Comparison of ENCODE assay signal across 16 cellular contexts in genomic region chr1:88768816-88769215, GRCh38.
DNase-seq lines count a peak whose midpoint lies in the region; ATAC-seq, FAIRE-seq and TF ChIP-seq lines count a peak whose summit lies in the region.
"Had no signal": no experiment of that assay in that cellular context is flagged by ENCODE, and none has a peak within 500 bp of the region (broad histone marks: within the 10 kb centered on the region; RNA-seq: fewer than 3 reads in every experiment).

No MANE protein-coding gene starts in this region.

- H4K91ac ChIP-seq in H1 (replicated peaks; ENCODE audit: insufficient read length, low read length) = no peak overlapping the region

- H3K27me3 Mint-ChIP-seq in neural crest cell (ENCODE audit: low read depth) = no peaks in the 10 kb centered on the region
- H3K27me3 Mint-ChIP-seq: brain had no signal

- H3K4me3 ChIP-seq in H1 (ENCODE audit: extremely low read depth in 1 of 4, insufficient read depth in 2 of 4, low read depth in 3 of 4, low read length in 4 of 4) = no peak overlapping the region
- H3K4me3 ChIP-seq: esophagus squamous epithelium, uterus had no signal

- H3K27ac ChIP-seq in H1 (ENCODE audit: low read depth, low read length) = no peak overlapping the region
- H3K27ac ChIP-seq: uterus had no signal

- WGBS in H1 (ENCODE audit: extremely low coverage in 1 of 2, insufficient coverage in 1 of 2, insufficient read length in 1 of 2, insufficient replicate concordance in 2 of 2, low coverage in 1 of 2, low lambda C conversion rate in 2 of 2, missing lambda C conversion rate in 1 of 2), 2 experiments = 78% methylated on average over 5 of the region's 5 CpGs; no CpG with 5 or more reads in 1 of the 2 experiments

- H2AK5ac ChIP-seq in H1 (ENCODE audit: low read depth, low read length) = no peak overlapping the region

- H3K4me3 Mint-ChIP-seq in neural crest cell = no peak overlapping the region
- H3K4me3 Mint-ChIP-seq: brain, natural killer cell had no signal

- DNase-seq in Ammon's horn (ENCODE audit: low spot score) = peak; percentile 3
- no peak for DNase-seq in H54 (ENCODE audit: insufficient read length, low spot score)
- no peak for DNase-seq in H1 (ENCODE audit: low read depth in 1 of 2, low spot score in 2 of 2)
- DNase-seq in neural crest cell (ENCODE audit: low read depth, low spot score) = no peak
- no peak for DNase-seq in NCI-H510A treated with DMSO at 0.1 percent for 48 hours (lab: John Stamatoyannopoulos, UW)
- DNase-seq in mesenteric fat pad (ENCODE audit: low spot score) = no peak
- DNase-seq: esophagus squamous epithelium; mammary epithelial cell; natural killer cell; NCI-H187 treated with DMSO at 0.1 percent for 48 hours; stimulated activated naive CD4-positive, alpha-beta T cell; T-helper 2 cell; uterus had no signal

- H3K36me3 ChIP-seq in H1 (ENCODE audit: control insufficient read depth in 2 of 4, insufficient read depth in 4 of 4, low read length in 3 of 4) = peaks cover 0 to 19% (median 1%) of the 10 kb centered on the region in 4 experiments; a peak in 3 of 8 replicates
- H3K36me3 ChIP-seq: uterus had no signal

- ATAC-seq in HG03175 (IDR thresholded peaks at IDR 0.05; ENCODE audit: unreplicated experiment) (no peak), HG03469 (IDR thresholded peaks at IDR 0.05; ENCODE audit: unreplicated experiment) (no peak)
- ATAC-seq: natural killer cell had no signal

- H3K79me1 ChIP-seq in H1 (ENCODE audit: low read depth, low read length) = no peaks in the 10 kb centered on the region

- FAIRE-seq in H54 (lab: Jason Lieb, UNC) (peak; percentile 80), H1 (lab: Jason Lieb, UNC) (no peak)

- H3K27ac Mint-ChIP-seq in neural crest cell (ENCODE audit: unreplicated experiment) = peak overlapping the region; percentile 71

- no peak overlapping the region for H3K23ac ChIP-seq in H1 (ENCODE audit: insufficient read length)

- POLR2A ChIA-PET in H1 (lab: Charles Lee; ENCODE audit: partially characterized antibody) = interaction anchor here (0.5 to 1.3 kb wide), 2 partner anchors 10 to 27 kb away, joined by 3 to 4 read pairs; no protein-coding TSS in a partner anchor

- TF ChIP-seq RAD21 in H1 (IDR thresholded peaks at IDR 0.05 in 1 of 2, conservative IDR thresholded peaks at IDR 0.05 in 1 of 2; ENCODE audit: low read depth in 2 of 2, low read length in 2 of 2) = no peak

- H3K4me2 ChIP-seq in H1 (ENCODE audit: insufficient read depth in 1 of 2, low read depth in 2 of 2, low read length in 2 of 2) = no peak overlapping the region

- no peak overlapping the region for H4K5ac ChIP-seq in H1 (ENCODE audit: insufficient read length, low read depth, low read length)

- peaks cover 4% of the 10 kb centered on the region for H3K9me3 Mint-ChIP-seq in neural crest cell
- H3K9me3 Mint-ChIP-seq: brain, natural killer cell had no signal

- CTCF ChIA-PET in H1 (lab: Charles Lee; ENCODE audit: partially characterized antibody) = interaction anchor here (1.1 to 3.0 kb wide), 3 partner anchors 31 to 108 kb away, joined by 3 to 19 read pairs (median 3); no protein-coding TSS in a partner anchor

- no peak overlapping the region for H3K4ac ChIP-seq in H1 (replicated peaks; ENCODE audit: insufficient read length, low read depth, low read length)

- peaks cover 19% of the 10 kb centered on the region for H3K36me3 Mint-ChIP-seq in neural crest cell (ENCODE audit: low read depth)
- H3K36me3 Mint-ChIP-seq: natural killer cell had no signal

- peaks cover 0 to 3% of the 10 kb centered on the region in 2 experiments for H4K20me1 ChIP-seq in H1 (replicated peaks in 1 of 2; ENCODE audit: control insufficient read depth in 1 of 2, insufficient read depth in 2 of 2, low read length in 2 of 2)

- H2BK12ac ChIP-seq in H1 (ENCODE audit: low read depth, low read length) = no peak overlapping the region

- H3K27me3 ChIP-seq in H1 (replicated peaks in 1 of 4; ENCODE audit: control insufficient read depth in 3 of 4, extremely low read depth in 1 of 4, insufficient read depth in 3 of 4, low read length in 3 of 4) = no peaks in the 10 kb centered on the region
- H3K27me3 ChIP-seq: esophagus squamous epithelium, uterus had no signal

- H3K56ac ChIP-seq in H1 (replicated peaks; ENCODE audit: insufficient read length, low read depth, low read length) = no peak overlapping the region

- TF ChIP-seq CTCF in H1 (IDR thresholded peaks at IDR 0.05; ENCODE audit: control extremely low read depth in 1 of 3, insufficient read depth in 1 of 3, low read depth in 1 of 3, low read length in 3 of 3) = no peak
- no peak for TF ChIP-seq CTCF in neural crest cell (conservative IDR thresholded peaks at IDR 0.05)

- TF ChIP-seq EP300 in H1 (IDR thresholded peaks at IDR 0.05; ENCODE audit: borderline replicate concordance in 1 of 2, low read depth in 2 of 2, low read length in 2 of 2) = no peak

- H3K14ac ChIP-seq in H1 (ENCODE audit: insufficient read length) = no peak overlapping the region

- no peak for TF ChIP-seq POLR2A in H54 (IDR thresholded peaks at IDR 0.05; ENCODE audit: low read depth, low read length)
- no peak for TF ChIP-seq POLR2A in H1 (IDR thresholded peaks at IDR 0.05; ENCODE audit: control extremely low read depth in 1 of 2, low read depth in 2 of 2, low read length in 2 of 2)

- H2BK5ac ChIP-seq in H1 (ENCODE audit: low read depth, low read length) = peak overlapping the region; percentile 22; the same call in 1 of the 2 replicates

- H2AFZ ChIP-seq in H1 (ENCODE audit: low read length) = no peak overlapping the region

- no peaks in the 10 kb centered on the region for H3K23me2 ChIP-seq in H1 (ENCODE audit: low read depth, low read length)

- no peak overlapping the region for H2BK120ac ChIP-seq in H1 (replicated peaks; ENCODE audit: low read depth, low read length)

- H3K4me1 Mint-ChIP-seq in neural crest cell = no peaks in the 10 kb centered on the region

- H3K9ac ChIP-seq in H1 (replicated peaks in 1 of 4; ENCODE audit: extremely low read depth in 1 of 4, low read depth in 3 of 4, low read length in 3 of 4) = no peak overlapping the region

- no peak overlapping the region for H2BK15ac ChIP-seq in H1 (ENCODE audit: low read length)

- no peaks in the 10 kb centered on the region for H3K9me3 ChIP-seq in H1 (ENCODE audit: insufficient read depth in 2 of 2, low read depth in 1 of 2, low read length in 1 of 2)
- H3K9me3 ChIP-seq: esophagus squamous epithelium, uterus had no signal

- peaks cover 0 to 21% of the 10 kb centered on the region in 2 experiments; a peak in 2 of 4 replicates for H3K79me2 ChIP-seq in H1 (ENCODE audit: control insufficient read depth in 1 of 2, insufficient read depth in 2 of 2, low read length in 2 of 2)

- H2BK20ac ChIP-seq in H1 (ENCODE audit: low read length) = no peak overlapping the region

- H3K4me1 ChIP-seq in H1 (replicated peaks in 1 of 4; ENCODE audit: control insufficient read depth in 3 of 4, insufficient read depth in 4 of 4, low read length in 3 of 4) = peaks cover 0 to 11% (median 7%) of the 10 kb centered on the region in 4 experiments; a peak in 5 of 7 replicates

- no peak overlapping the region for H3K18ac ChIP-seq in H1 (ENCODE audit: extremely low read depth, low read length)

- H4K8ac ChIP-seq in H1 (ENCODE audit: extremely low read depth, insufficient read depth, low read length) = no peak overlapping the region

TF ChIP-seq in H1, 55 proteins besides CTCF, POLR2A, EP300 and RAD21:
- TF ChIP-seq POLR2AphosphoS5 (IDR thresholded peaks at IDR 0.05; ENCODE audit: low read depth, low read length) = no peak
- TF ChIP-seq CEBPB (IDR thresholded peaks at IDR 0.05; ENCODE audit: low read depth, low read length) = no peak
- TF ChIP-seq CREB1 (IDR thresholded peaks at IDR 0.05) = no peak
- no peak for TF ChIP-seq MAFK (IDR thresholded peaks at IDR 0.05; ENCODE audit: low read depth, low read length)
- no peak for TF ChIP-seq TEAD4 (IDR thresholded peaks at IDR 0.05; ENCODE audit: low read depth, low read length)
- TF ChIP-seq TAF7 (optimal IDR thresholded peaks at IDR 0.05; ENCODE audit: borderline replicate concordance, low read depth, low read length) = no peak
- TF ChIP-seq BCL11A (IDR thresholded peaks at IDR 0.05; ENCODE audit: low read depth in 2 of 2, low read length in 2 of 2) = no peak
- no peak for TF ChIP-seq NANOG (IDR thresholded peaks at IDR 0.05; ENCODE audit: insufficient read depth, low read depth, low read length, poor library complexity, severe bottlenecking)
